In genomic region chr17:82563745-82564144, GRCh38 we compare ENCODE assay signal across 8 cellular contexts. TPM values are rescaled to one million over a fixed set of nuclear protein-coding genes. Genes with fewer than 3 reads are reported as not detected.
DNase-seq lines count a peak whose midpoint lies in the region; TF ChIP-seq lines count a peak whose summit lies in the region.
"Not testable (repeated sequence)": the region's sequence is repeated elsewhere in the genome, so short reads cannot be mapped to it uniquely, and the experiment has no call there.

No MANE protein-coding gene starts in this region.

- not testable (repeated sequence) for TF ChIP-seq CTCF in C4-2B (conservative IDR thresholded peaks at IDR 0.05); HEK293 (tag by site-specific recombination; IDR thresholded peaks at IDR 0.05); VCaP (conservative IDR thresholded peaks at IDR 0.05); chondrocyte (IDR thresholded peaks at IDR 0.05); mesothelial cell of epicardium (IDR thresholded peaks at IDR 0.05; ENCODE audit: unreplicated experiment); progenitor cell of endocrine pancreas (IDR thresholded peaks at IDR 0.05; ENCODE audit: unreplicated experiment); stomach (IDR thresholded peaks at IDR 0.05); type B pancreatic cell (conservative IDR thresholded peaks at IDR 0.05)

- not testable (repeated sequence) for TF ChIP-seq POLR2A in stomach (IDR thresholded peaks at IDR 0.05)

- WGBS in stomach, 5 donors: 75 to 86% (median 83%) methylated on average over 4 of the region's 4 CpGs

- H3K27ac Mint-ChIP-seq in chondrocyte (ENCODE audit: unreplicated experiment): peak overlapping the region; percentile 36
- peak overlapping the region; percentile 34 for H3K27ac Mint-ChIP-seq in mesothelial cell of epicardium
- H3K27ac Mint-ChIP-seq in progenitor cell of endocrine pancreas: peak overlapping the region; percentile 45
- H3K27ac Mint-ChIP-seq in type B pancreatic cell: peak overlapping the region; percentile 29

- CTCF ChIA-PET in HEK293 (lab: Yijun Ruan, JAX): interaction anchor here (0.7 to 1.6 kb wide), 2 partner anchors 10 to 211 kb away, joined by 4 to 10 read pairs; no protein-coding TSS in a partner anchor

- POLR2A ChIA-PET in HEK293 (lab: Yijun Ruan, JAX): interaction anchor here (0.7 kb wide), 2 partner anchors 61 to 107 kb away, joined by 5 to 7 read pairs; no protein-coding TSS in a partner anchor

- H3K27me3 ChIP-seq in stomach: not testable (repeated sequence)

- intact Hi-C loops in stomach (cut with DNase I; ENCODE audit: low total_unique reads): not testable (repeated sequence)

- H3K36me3 ChIP-seq in HEK293 (ENCODE audit: control insufficient read depth in 2 of 2, insufficient read depth in 1 of 2, low read length in 2 of 2): peaks cover 35 to 47% of the 10 kb centered on the region in 2 experiments
- H3K36me3 ChIP-seq in stomach: peaks cover 9 to 38% (median 37%) of the 10 kb centered on the region in 4 donors

- not testable (repeated sequence) for DNase-seq in chondrocyte (ENCODE audit: low spot score); mesothelial cell of epicardium (ENCODE audit: low spot score in 2 of 2, unreplicated experiment in 2 of 2); progenitor cell of endocrine pancreas (ENCODE audit: low spot score, unreplicated experiment); stomach; type B pancreatic cell (ENCODE audit: extremely low spot score, unreplicated experiment)

- not testable (repeated sequence) for H3K9me3 Mint-ChIP-seq in chondrocyte (ENCODE audit: low read depth); mesothelial cell of epicardium; progenitor cell of endocrine pancreas (ENCODE audit: low read depth); type B pancreatic cell

- not testable (repeated sequence) for H3K36me3 Mint-ChIP-seq in chondrocyte (ENCODE audit: low read depth); type B pancreatic cell
- H3K36me3 Mint-ChIP-seq in mesothelial cell of epicardium (peaks cover 15% of the 10 kb centered on the region), progenitor cell of endocrine pancreas (ENCODE audit: insufficient read depth) (peaks cover 10% of the 10 kb centered on the region)

- not testable (repeated sequence) for TF ChIP-seq EP300 in stomach (IDR thresholded peaks at IDR 0.05)

- H3K4me1 Mint-ChIP-seq in chondrocyte (ENCODE audit: low read depth) (peaks cover 52% of the 10 kb centered on the region), progenitor cell of endocrine pancreas (ENCODE audit: low read depth) (peaks cover 25% of the 10 kb centered on the region), type B pancreatic cell (ENCODE audit: unreplicated experiment) (peaks cover 13% of the 10 kb centered on the region)
- H3K4me1 Mint-ChIP-seq in mesothelial cell of epicardium: not testable (repeated sequence)

- H3K4me1 ChIP-seq in HEK293 (ENCODE audit: control insufficient read depth, insufficient read depth, low read length) (peaks cover 11% of the 10 kb centered on the region), stomach (peaks cover 72 to 100% (median 86%) of the 10 kb centered on the region in 4 donors)

- peak overlapping the region; percentile 9 for H3K27ac ChIP-seq in C4-2B
- H3K27ac ChIP-seq in HEK293 (ENCODE audit: extremely low read depth, low read depth, low read length): not testable (repeated sequence)
- H3K27ac ChIP-seq in VCaP: peak overlapping the region; percentile 97
- H3K27ac ChIP-seq in stomach: peak overlapping the region in 3 of 5 donors; percentile 25 to 54 (median 52)

- H3K9me3 ChIP-seq in HEK293 (ENCODE audit: control insufficient read depth, insufficient read depth, low read depth, low read length); stomach: not testable (repeated sequence)

- H3K4me3 ChIP-seq in HEK293 (ENCODE audit: low read depth, low read length); stomach: not testable (repeated sequence)

- not testable (repeated sequence) for H3K4me3 Mint-ChIP-seq in chondrocyte (ENCODE audit: unreplicated experiment); mesothelial cell of epicardium; progenitor cell of endocrine pancreas (ENCODE audit: low read depth); type B pancreatic cell

- H3K27me3 Mint-ChIP-seq in chondrocyte (ENCODE audit: low read depth); mesothelial cell of epicardium (ENCODE audit: low read depth); progenitor cell of endocrine pancreas; type B pancreatic cell: not testable (repeated sequence)

TF ChIP-seq in HEK293, 187 proteins besides CTCF, POLR2A, EP300 and RAD21:
- TF ChIP-seq ZFHX2 (tag by site-specific recombination; conservative IDR thresholded peaks at IDR 0.05) (peak; percentile 78), EGR2 (tag by site-specific recombination; IDR thresholded peaks at IDR 0.05; ENCODE audit: low read depth) (peak; percentile 77)

RNA-seq across cellular contexts. Expression of gene FOXK2, which starts 44.2 kb away (rescaled TPM):
- 47.6 to 49.5 TPM (median 49.4 TPM) in 3 replicates for total RNA-seq in chondrocyte
- total RNA-seq in mesothelial cell of epicardium: 88.3 to 92.0 TPM (median 91.7 TPM) in 3 replicates
- 71.8 and 76.6 TPM in 2 replicates for total RNA-seq in progenitor cell of endocrine pancreas
- 10 to 100 TPM; 31.7 to 71.8 (median 36.7) TPM for total RNA-seq in stomach
- polyA plus RNA-seq in stomach: 10 to 100 TPM; 12.8 to 15.6 (median 15.0) TPM
- 59.5 and 75.5 TPM in 2 replicates for total RNA-seq in type B pancreatic cell (ENCODE audit: low replicate concordance)
